ENCODE assay signal across 8 cellular contexts in the genomic region with DNA sequence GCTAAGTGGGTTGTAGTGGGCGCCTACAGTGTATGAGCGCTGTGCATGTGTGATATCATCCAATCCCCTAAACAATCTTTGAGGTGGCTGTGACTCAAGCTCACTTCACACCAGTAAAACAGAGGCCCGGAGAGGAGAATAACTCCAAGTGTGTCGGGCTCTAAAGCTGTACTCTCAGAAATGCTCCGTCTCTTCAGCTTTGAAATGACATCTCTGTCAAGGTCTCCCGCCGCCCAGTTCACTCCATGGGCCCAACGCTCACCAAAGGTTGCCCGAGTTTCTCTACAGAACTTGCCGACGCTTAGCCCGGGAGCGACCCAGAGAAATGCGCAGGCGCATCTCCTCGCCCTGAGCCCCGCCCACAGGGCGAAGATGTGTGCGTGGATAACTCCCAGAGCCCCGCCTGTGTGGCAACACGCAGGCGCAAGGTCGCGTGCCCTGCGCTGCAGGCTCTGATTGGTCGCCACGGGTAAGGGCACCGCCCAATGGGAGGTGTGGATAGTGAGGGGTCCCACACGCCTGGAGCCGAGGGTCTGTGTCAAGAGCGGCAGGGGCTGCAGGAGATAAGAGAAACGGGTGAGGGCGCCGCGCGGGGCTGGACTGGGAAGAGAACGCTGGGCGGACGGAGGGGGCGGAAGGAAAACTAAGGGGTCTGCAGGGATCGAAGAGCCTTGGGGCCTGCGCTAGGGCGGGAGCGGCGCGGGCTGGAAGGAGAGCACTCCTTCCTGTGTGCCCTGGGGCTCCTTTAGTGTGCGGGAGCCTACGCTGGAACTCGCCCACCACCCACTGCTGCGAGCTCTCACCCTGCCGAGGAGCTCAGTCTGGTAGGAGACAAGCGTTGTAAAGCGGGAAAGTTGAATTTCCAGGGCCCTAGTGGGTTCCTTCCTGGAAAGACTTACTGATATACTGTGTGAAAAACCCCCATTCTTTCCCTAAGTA. TPM values are rescaled to one million over a fixed set of nuclear protein-coding genes. Genes with fewer than 3 reads are reported as not detected.
DNase-seq lines count a peak whose midpoint lies in the region; ATAC-seq and TF ChIP-seq lines count a peak whose summit lies in the region.

Gene ZNF526, plus strand, starts transcription at position 501 of the 939 bp plus-strand sequence. CDS start 4,092 bp downstream, outside the sequence.

- POLR2A ChIA-PET in AG04450 (lab: Yijun Ruan, JAX), result interaction anchor here (0.6 to 0.9 kb wide), 3 partner anchors 14 to 170 kb away, joined by 3 read pairs; partner anchors contain the start of gene CNFN

- CTCF ChIA-PET in AG04450 (lab: Charles Lee) (interaction anchor here (1.0 to 1.3 kb wide), 3 partner anchors 26 to 112 kb away, joined by 3 to 5 read pairs (median 3); no protein-coding TSS in a partner anchor), mammary epithelial cell (lab: Charles Lee; ENCODE audit: low non-redundant PET) (interaction anchor here (0.5 to 0.6 kb wide), 2 partner anchors 192 to 220 kb away, joined by 3 to 5 read pairs; no protein-coding TSS in a partner anchor)

- dilution Hi-C loops in mammary epithelial cell (cut with HindIII; ENCODE audit: low sequenced_read_pairs), result no loop called here

- H3K4me1 ChIP-seq in mammary epithelial cell (ENCODE audit: insufficient read depth, low read length), result peaks cover 27% of the 10 kb centered on the region
- H3K4me1 ChIP-seq in iPS-20b (ENCODE audit: insufficient read depth, low read length), result peaks cover 8% of the 10 kb centered on the region; the same call in 1 of the 2 replicates

- peak within 1 kb of the TSS; percentile 83 for H2AFZ ChIP-seq in mammary epithelial cell (ENCODE audit: low read depth, low read length)

- H3K9me3 ChIP-seq in AG04450 (ENCODE audit: control insufficient read depth, insufficient read depth, low read length) (no peaks in the 10 kb centered on the region; the same call in 1 of the 2 replicates), WERI-Rb-1 (ENCODE audit: severe bottlenecking) (no peaks in the 10 kb centered on the region), mammary epithelial cell (replicated peaks; ENCODE audit: insufficient read depth, low read length) (no peaks in the 10 kb centered on the region), iPS-20b (ENCODE audit: insufficient read depth, low read depth, low read length) (no peaks in the 10 kb centered on the region)

- peaks cover 75% of the 10 kb centered on the region for H3K79me2 ChIP-seq in mammary epithelial cell (ENCODE audit: insufficient read depth, low read length)

- DNase-seq in AG04450 (ENCODE audit: low read depth, low spot score), result peak; percentile 94
- peak; percentile 100 for DNase-seq in NCI-H2227 treated with DMSO at 0.1 percent for 48 hours (lab: John Stamatoyannopoulos, UW)
- peak; percentile 98 for DNase-seq in WERI-Rb-1
- peak; percentile 96 for DNase-seq in mammary epithelial cell

- H3K27ac ChIP-seq in AG04450 (ENCODE audit: low read depth, low read length), result peak within 1 kb of the TSS; percentile 80
- H3K27ac ChIP-seq in WERI-Rb-1, result peak within 1 kb of the TSS; percentile 79
- peak within 1 kb of the TSS; percentile 65 for H3K27ac ChIP-seq in mammary epithelial cell (ENCODE audit: insufficient read depth, low read depth, low read length)
- H3K27ac ChIP-seq in iPS-20b (ENCODE audit: low read length), result peak within 1 kb of the TSS; percentile 66
- H3K27ac ChIP-seq in skin epidermis, result peak within 1 kb of the TSS in 20 of 21 experiments; percentile 36 to 97 (median 85)

- in situ Hi-C loops in mammary epithelial cell (cut with MboI; ENCODE audit: low sequenced_read_pairs in 2 of 2), result no loop called here

- peak within 1 kb of the TSS; percentile 86 for H3K4me2 ChIP-seq in mammary epithelial cell (ENCODE audit: insufficient read depth, low read depth, low read length)

- peak within 1 kb of the TSS; percentile 96 for H3K4me3 ChIP-seq in AG04450 (ENCODE audit: low read depth, low read length)
- H3K4me3 ChIP-seq in WERI-Rb-1 (ENCODE audit: low read depth, low read length), result peak within 1 kb of the TSS; percentile 97
- peak within 1 kb of the TSS; percentile 80 to 95 (median 85) for H3K4me3 ChIP-seq in mammary epithelial cell (replicated peaks in 1 of 3; ENCODE audit: insufficient read depth in 1 of 3, low read depth in 2 of 3, low read length in 3 of 3)
- peak within 1 kb of the TSS; percentile 90 for H3K4me3 ChIP-seq in iPS-20b (ENCODE audit: low read length)
- H3K4me3 ChIP-seq in skin epidermis, result peak within 1 kb of the TSS; percentile 53 to 95 (median 79)

- H3K9ac ChIP-seq in mammary epithelial cell (ENCODE audit: insufficient read depth, low read length) (peak within 1 kb of the TSS; percentile 90), iPS-20b (ENCODE audit: low read depth, low read length) (peak within 1 kb of the TSS; percentile 90)

- BruUV-seq in mammary epithelial cell (replicated peaks; lab: Mats Ljungman, UMichigan), result TSS peak; percentile 55

- H3K36me3 ChIP-seq in WERI-Rb-1 (peaks cover 24% of the 10 kb centered on the region), mammary epithelial cell (ENCODE audit: insufficient read depth, low read length) (peaks cover 5% of the 10 kb centered on the region), iPS-20b (ENCODE audit: insufficient read depth, low read depth, low read length) (peaks cover 23% of the 10 kb centered on the region)

- ATAC-seq in GM18909 (IDR thresholded peaks at IDR 0.05; ENCODE audit: poor library complexity, unreplicated experiment) (peak; percentile 76), HG03159 (IDR thresholded peaks at IDR 0.05; ENCODE audit: unreplicated experiment) (peak; percentile 71)

- WGBS in mammary epithelial cell (ENCODE audit: low coverage, missing lambda C conversion rate), result under 1% methylated on average over 40 of the region's 53 CpGs

- no peaks in the 10 kb centered on the region for H3K27me3 ChIP-seq in AG04450 (ENCODE audit: control insufficient read depth, insufficient read depth, low read length)
- no peaks in the 10 kb centered on the region for H3K27me3 ChIP-seq in WERI-Rb-1 (ENCODE audit: insufficient read depth, low read depth, severe bottlenecking)
- H3K27me3 ChIP-seq in mammary epithelial cell (ENCODE audit: insufficient read depth, low read length), result no peaks in the 10 kb centered on the region
- H3K27me3 ChIP-seq in iPS-20b (ENCODE audit: insufficient read depth, low read length), result no peaks in the 10 kb centered on the region

- TF ChIP-seq CTCF in AG04450 (IDR thresholded peaks at IDR 0.05; ENCODE audit: low read depth, low read length), result no peak
- TF ChIP-seq CTCF in WERI-Rb-1 (IDR thresholded peaks at IDR 0.05; ENCODE audit: low read depth, low read length), result no peak
- no peak for TF ChIP-seq CTCF in mammary epithelial cell (conservative IDR thresholded peaks at IDR 0.05 in 1 of 2, IDR thresholded peaks at IDR 0.05 in 1 of 2; ENCODE audit: extremely low read depth in 1 of 2, insufficient read depth in 1 of 2, low read depth in 1 of 2, low read length in 2 of 2)

- no peaks in the 10 kb centered on the region for H4K20me1 ChIP-seq in mammary epithelial cell (ENCODE audit: insufficient read depth, low read length)

- intact Hi-C loops in mammary epithelial cell (cut with micrococcal nuclease), result loop anchor here (1.0 kb wide), 2 partner anchors 23 to 63 kb away; no protein-coding TSS in a partner anchor

RNA-seq across cellular contexts. Expression of gene ZNF526, which starts in this region (rescaled TPM):
- polyA plus RNA-seq in AG04450 (2011; rRNA removed), result 4.6 and 5.4 TPM in 2 replicates
- 14.3 and 16.1 TPM in 2 replicates for polyA minus RNA-seq in AG04450 (2011; rRNA and poly(A)+ RNA removed)
- 10 to 100 TPM; 11.2 to 15.8 TPM for total RNA-seq in mammary epithelial cell
- 8.6 TPM for polyA plus RNA-seq in mammary epithelial cell
- 22.8 TPM for polyA minus RNA-seq in mammary epithelial cell

Comparison
In these comparisons a context has a peak if more than half of its experiments do, and no peak if none do; other contexts are left out.
1. Peak in every context shown above with its lines: DNase-seq, ATAC-seq, H3K4me3 ChIP-seq and H3K27ac ChIP-seq.